Comparison of ENCODE assay signal across 19 cellular contexts in genomic region chr5:9358961-9359686, GRCh38.
DNase-seq lines count a peak whose midpoint lies in the region; ATAC-seq and TF ChIP-seq lines count a peak whose summit lies in the region.
"Had no signal": no experiment of that assay in that cellular context is flagged by ENCODE, and none has a peak within 500 bp of the region (broad histone marks: within the 10 kb centered on the region; RNA-seq: fewer than 3 reads in every experiment).

No MANE protein-coding gene starts in this region.

- H3K4me1 Mint-ChIP-seq in MCF 10A (ENCODE audit: insufficient read depth, unreplicated experiment) = peaks cover 11% of the 10 kb centered on the region
- no peaks in the 10 kb centered on the region for H3K4me1 Mint-ChIP-seq in stimulated activated naive CD8-positive, alpha-beta T cell treated with anti-CD3 and anti-CD28 coated beads, Interleukin-15, amount 100 ng/mL, for 72 hours
- H3K4me1 Mint-ChIP-seq: activated CD8-positive, alpha-beta memory T cell treated with anti-CD3 and anti-CD28 coated beads, Interleukin-2, amount 10 ng/mL, durations not matched to agents 7 days and 5 days; memory B cell had no signal

- H3K4me1 ChIP-seq in breast epithelium (no peaks in the 10 kb centered on the region), foreskin keratinocyte (peaks cover 8% of the 10 kb centered on the region), uterus (no peaks in the 10 kb centered on the region)

- intact Hi-C loops in MCF 10A (cut with micrococcal nuclease) = no loop called here
- intact Hi-C loops in breast epithelium (cut with DNase I; ENCODE audit: low total_unique reads) = no loop called here
- intact Hi-C loops in uterus (cut with DNase I; ENCODE audit: low total_unique reads) = no loop called here

- H3K36me3 ChIP-seq in breast epithelium (no peaks in the 10 kb centered on the region), uterus (no peaks in the 10 kb centered on the region)
- H3K36me3 ChIP-seq: stomach had no signal

- POLR2A ChIA-PET in MCF 10A (lab: Yijun Ruan, JAX) = interaction anchor here (0.6 to 1.5 kb wide), 2 partner anchors 10 to 12 kb away, joined by 3 read pairs; no protein-coding TSS in a partner anchor

- H3K9me3 ChIP-seq in breast epithelium (no peaks in the 10 kb centered on the region), uterus (no peaks in the 10 kb centered on the region)
- H3K9me3 ChIP-seq: stomach had no signal

- H3K27me3 Mint-ChIP-seq in MCF 10A (ENCODE audit: insufficient read depth, unreplicated experiment) = no peaks in the 10 kb centered on the region
- H3K27me3 Mint-ChIP-seq in stimulated activated naive CD8-positive, alpha-beta T cell treated with anti-CD3 and anti-CD28 coated beads, Interleukin-15, amount 100 ng/mL, for 72 hours = no peaks in the 10 kb centered on the region
- H3K27me3 Mint-ChIP-seq: activated CD8-positive, alpha-beta memory T cell treated with anti-CD3 and anti-CD28 coated beads, Interleukin-2, amount 10 ng/mL, durations not matched to agents 7 days and 5 days; memory B cell; T-cell had no signal

- peak; percentile 64 for ATAC-seq in foreskin keratinocyte
- ATAC-seq in stimulated activated naive CD8-positive, alpha-beta T cell treated with anti-CD3 and anti-CD28 coated beads, Interleukin-15, amount 100 ng/mL, for 72 hours = no peak
- ATAC-seq: activated CD8-positive, alpha-beta memory T cell treated with anti-CD3 and anti-CD28 coated beads, Interleukin-2, amount 10 ng/mL, durations not matched to agents 7 days and 5 days; HepG2; T-cell; WTC11 had no signal

- DNase-seq in MCF 10A (ENCODE audit: unreplicated experiment) (peak; percentile 37), breast epithelium (ENCODE audit: low spot score in 2 of 2) (no peak), astrocyte of the hippocampus (ENCODE audit: low read depth, low spot score) (peak; percentile 88), foreskin keratinocyte (peak in 1 of 2 donors; percentile 66), uterus (no peak), GM19238 (ENCODE audit: insufficient read length, low spot score) (no peak), KBM-7 (no peak)
- DNase-seq in stimulated activated naive CD8-positive, alpha-beta T cell treated with anti-CD3 and anti-CD28 coated beads, Interleukin-15, amount 100 ng/mL, for 72 hours = no peak
- DNase-seq: activated CD8-positive, alpha-beta memory T cell treated with anti-CD3 and anti-CD28 coated beads, Interleukin-2, amount 10 ng/mL, durations not matched to agents 7 days and 5 days; activated naive CD4-positive, alpha-beta T cell treated with Interleukin-2 at 50 U/mL for 16 hours; DMS 273 treated with DMSO at 0.1 percent for 48 hours; erythroblast; NCI-H1092 treated with DMSO at 0.1 percent for 48 hours; stomach; T-cell had no signal

- H3K27me3 ChIP-seq in breast epithelium (no peaks in the 10 kb centered on the region), foreskin keratinocyte (no peaks in the 10 kb centered on the region), uterus (no peaks in the 10 kb centered on the region)
- H3K27me3 ChIP-seq: stomach had no signal

- BruUV-seq in MCF 10A (replicated peaks; lab: Mats Ljungman, UMichigan) = no TSS peak

- H3K9me3 Mint-ChIP-seq in MCF 10A (ENCODE audit: unreplicated experiment) = peaks cover 7% of the 10 kb centered on the region
- peaks cover 11 to 22% of the 10 kb centered on the region in 2 donors for H3K9me3 Mint-ChIP-seq in stimulated activated naive CD8-positive, alpha-beta T cell treated with anti-CD3 and anti-CD28 coated beads, Interleukin-15, amount 100 ng/mL, for 72 hours
- H3K9me3 Mint-ChIP-seq: WTC11 had no signal

- TF ChIP-seq CTCF in MCF 10A (IDR thresholded peaks at IDR 0.05; ENCODE audit: unreplicated experiment) (no peak), breast epithelium (IDR thresholded peaks at IDR 0.05) (no peak), foreskin keratinocyte (conservative IDR thresholded peaks at IDR 0.05) (no peak), uterus (IDR thresholded peaks at IDR 0.05) (no peak)

- no peaks in the 10 kb centered on the region for H3K36me3 Mint-ChIP-seq in MCF 10A (ENCODE audit: insufficient read depth, unreplicated experiment)
- H3K36me3 Mint-ChIP-seq: activated CD8-positive, alpha-beta memory T cell treated with anti-CD3 and anti-CD28 coated beads, Interleukin-2, amount 10 ng/mL, durations not matched to agents 7 days and 5 days; memory B cell; T-cell; WTC11 had no signal

- H3K4me3 Mint-ChIP-seq in MCF 10A (ENCODE audit: unreplicated experiment) = no peak overlapping the region
- H3K4me3 Mint-ChIP-seq in stimulated activated naive CD8-positive, alpha-beta T cell treated with anti-CD3 and anti-CD28 coated beads, Interleukin-15, amount 100 ng/mL, for 72 hours = no peak overlapping the region
- H3K4me3 Mint-ChIP-seq: activated CD8-positive, alpha-beta memory T cell treated with anti-CD3 and anti-CD28 coated beads, Interleukin-2, amount 10 ng/mL, durations not matched to agents 7 days and 5 days; memory B cell; T-cell; WTC11 had no signal

- H3K4me3 ChIP-seq in breast epithelium (no peak overlapping the region), uterus (no peak overlapping the region)
- H3K4me3 ChIP-seq: stomach had no signal

- H3K27ac ChIP-seq in breast epithelium (no peak overlapping the region), foreskin keratinocyte (no peak overlapping the region), uterus (no peak overlapping the region)
- H3K27ac ChIP-seq: 22Rv1, stomach had no signal

- H3K27ac Mint-ChIP-seq in MCF 10A (ENCODE audit: low read depth, unreplicated experiment) = no peak overlapping the region
- H3K27ac Mint-ChIP-seq in stimulated activated naive CD8-positive, alpha-beta T cell treated with anti-CD3 and anti-CD28 coated beads, Interleukin-15, amount 100 ng/mL, for 72 hours = no peak overlapping the region
- H3K27ac Mint-ChIP-seq: activated CD8-positive, alpha-beta memory T cell treated with anti-CD3 and anti-CD28 coated beads, Interleukin-2, amount 10 ng/mL, durations not matched to agents 7 days and 5 days; memory B cell; T-cell; WTC11 had no signal

- CTCF ChIA-PET in MCF 10A (lab: Yijun Ruan, JAX) = interaction anchor here (1.4 kb wide), 1 partner anchor 152 kb away, joined by 4 read pairs; no protein-coding TSS in a partner anchor

- TF ChIP-seq POLR2A in breast epithelium (IDR thresholded peaks at IDR 0.05) = no peak
- no peak for TF ChIP-seq POLR2A in uterus (IDR thresholded peaks at IDR 0.05)

- in situ Hi-C loops in KBM-7 (cut with MboI; ENCODE audit: low pct_unique_long_range_greater_than_20kb, low sequenced_read_pairs) = no loop called here

Comparison
In these comparisons a context has a peak if more than half of its experiments do, and no peak if none do; other contexts are left out.
1. DNase-seq: peak in MCF 10A (single experiment) and astrocyte of the hippocampus (single experiment); none in breast epithelium (0 of 2), uterus (0 of 2), GM19238 (single experiment), KBM-7 (single experiment) and stimulated activated naive CD8-positive, alpha-beta T cell treated with anti-CD3 and anti-CD28 coated beads, Interleukin-15, amount 100 ng/mL, for 72 hours (0 of 2).